Comparison of ENCODE assay signal across 20 cellular contexts in genomic region chr6:154337423-154338005, GRCh38. TPM values are rescaled to one million over a fixed set of nuclear protein-coding genes. Genes with fewer than 3 reads are reported as not detected.
"Had no signal": no experiment of that assay in that cellular context is flagged by ENCODE, and none has a peak within 500 bp of the region (broad histone marks: within the 10 kb centered on the region; RNA-seq: fewer than 3 reads in every experiment).

No MANE protein-coding gene starts in this region.

- H3K36me3 Mint-ChIP-seq: natural killer cell had no signal

- DNase-seq: activated CD4-positive, alpha-beta T cell treated with anti-CD3 and anti-CD28 coated beads for 1 hour; activated CD4-positive, alpha-beta T cell treated with anti-CD3 and anti-CD28 coated beads, Interleukin-2, amount 50 U/mL, for 4 hours; activated naive CD4-positive, alpha-beta T cell treated with Interleukin-2 at 50 U/mL for 16 hours; activated T-cell treated with anti-CD3 and anti-CD28 coated beads for 4 hours; anterior cingulate cortex; brain microvascular endothelial cell; cortex of kidney; effector CD8-positive, alpha-beta T cell; foreskin keratinocyte; kidney glomerular epithelial cell; mesendoderm; natural killer cell; nucleus accumbens; stimulated activated CD4-positive, alpha-beta T cell treated with anti-CD3 and anti-CD28 coated beads, Interleukin-4, amount 100 ng/mL, for 1 hour; stimulated activated naive CD4-positive, alpha-beta T cell; T1000 had no signal

- H3K27ac Mint-ChIP-seq: activated T-helper 17 cell treated with anti-CD3 and anti-CD28 coated beads, Interleukin-2, amount 50 U/mL, for 72 hours had no signal

- H3K4me1 ChIP-seq: foreskin keratinocyte, right atrium auricular region had no signal

- H3K4me3 ChIP-seq: right atrium auricular region had no signal

- H3K36me3 ChIP-seq: brain microvascular endothelial cell, right atrium auricular region had no signal

- H3K4me3 Mint-ChIP-seq: activated T-helper 17 cell treated with anti-CD3 and anti-CD28 coated beads, Interleukin-2, amount 50 U/mL, for 72 hours; central memory CD8-positive, alpha-beta T cell; natural killer cell had no signal

- H3K4me1 Mint-ChIP-seq: activated T-helper 17 cell treated with anti-CD3 and anti-CD28 coated beads, Interleukin-2, amount 50 U/mL, for 72 hours; central memory CD8-positive, alpha-beta T cell had no signal

- ATAC-seq: activated T-helper 17 cell treated with anti-CD3 and anti-CD28 coated beads, Interleukin-2, amount 50 U/mL, for 72 hours; foreskin keratinocyte had no signal

- H3K27ac ChIP-seq: brain microvascular endothelial cell, foreskin keratinocyte, right atrium auricular region, VCaP had no signal

- H3K9me3 ChIP-seq: right atrium auricular region had no signal

- H3K9me3 Mint-ChIP-seq: activated T-helper 17 cell treated with anti-CD3 and anti-CD28 coated beads, Interleukin-2, amount 50 U/mL, for 72 hours; central memory CD8-positive, alpha-beta T cell; natural killer cell had no signal

- H3K27me3 ChIP-seq: brain microvascular endothelial cell, foreskin keratinocyte, right atrium auricular region had no signal

RNA-seq across cellular contexts. Expression of gene IPCEF1, which starts 19.1 kb away (rescaled TPM):
- total RNA-seq: foreskin keratinocyte had no signal
- polyA plus RNA-seq: foreskin keratinocyte had no signal
